In genomic region chr20:45412653-45413052, GRCh38 we compare ENCODE assay signal across 15 cellular contexts. TPM values are rescaled to one million over a fixed set of nuclear protein-coding genes. Genes with fewer than 3 reads are reported as not detected.
DNase-seq lines count a peak whose midpoint lies in the region; ATAC-seq and TF ChIP-seq lines count a peak whose summit lies in the region.
"Had no signal": no experiment of that assay in that cellular context is flagged by ENCODE, and none has a peak within 500 bp of the region (broad histone marks: within the 10 kb centered on the region; RNA-seq: fewer than 3 reads in every experiment).

No MANE protein-coding gene starts in this region.

- H3K27ac ChIP-seq in CD4-positive, alpha-beta memory T cell (ENCODE audit: low read depth, low read length): no peak overlapping the region
- H3K27ac ChIP-seq in caudate nucleus (ENCODE audit: low read depth, low read length): peak overlapping the region; percentile 2
- H3K27ac ChIP-seq: BLaER1, GM23248 had no signal

- H3K4me1 ChIP-seq in CD4-positive, alpha-beta memory T cell (ENCODE audit: insufficient read depth, low read length): peaks cover 22% of the 10 kb centered on the region

- H3K36me3 ChIP-seq in CD4-positive, alpha-beta memory T cell (ENCODE audit: insufficient read depth, low read length): no peaks in the 10 kb centered on the region
- H3K36me3 ChIP-seq: BLaER1 had no signal

- TF ChIP-seq CTCF in neural crest cell (conservative IDR thresholded peaks at IDR 0.05): no peak

- H3K36me3 Mint-ChIP-seq in CD4-positive, alpha-beta memory T cell: peaks cover 3 to 24% of the 10 kb centered on the region in 2 donors
- H3K36me3 Mint-ChIP-seq in neural crest cell (ENCODE audit: low read depth) (peaks cover 7% of the 10 kb centered on the region), T-cell (peaks cover 8% of the 10 kb centered on the region)
- H3K36me3 Mint-ChIP-seq in natural killer cell treated with Interleukin-12 subunit alpha and Interleukin-12 subunit beta and Interleukin-15 and Interleukin-18, amount 100 ng/mL, for 72 hours: no peaks in the 10 kb centered on the region

- intact Hi-C loops in CD4-positive, alpha-beta memory T cell (cut with micrococcal nuclease): no loop called here

- no peak for DNase-seq in CD4-positive, alpha-beta memory T cell
- DNase-seq in caudate nucleus (lab: John Stamatoyannopoulos, UW): no peak
- no peak for DNase-seq in neural crest cell (ENCODE audit: low read depth, low spot score)
- DNase-seq in natural killer cell treated with Interleukin-12 subunit alpha and Interleukin-12 subunit beta and Interleukin-15 and Interleukin-18, amount 100 ng/mL, for 72 hours (ENCODE audit: low spot score): no peak
- DNase-seq in T-cell: no peak
- no peak for DNase-seq in AG20443 (ENCODE audit: low spot score)
- DNase-seq: DMS79, GM23248, IMR-90 had no signal

- H3K9me3 Mint-ChIP-seq in CD4-positive, alpha-beta memory T cell: no peaks in the 10 kb centered on the region
- no peaks in the 10 kb centered on the region for H3K9me3 Mint-ChIP-seq in neural crest cell
- H3K9me3 Mint-ChIP-seq in natural killer cell treated with Interleukin-12 subunit alpha and Interleukin-12 subunit beta and Interleukin-15 and Interleukin-18, amount 100 ng/mL, for 72 hours: no peaks in the 10 kb centered on the region
- H3K9me3 Mint-ChIP-seq in T-cell: no peaks in the 10 kb centered on the region

- H3K4me3 ChIP-seq in CD4-positive, alpha-beta memory T cell (ENCODE audit: low read length in 2 of 2): no peak overlapping the region
- H3K4me3 ChIP-seq: BLaER1, GM12878, GM23248 had no signal

- CTCF ChIA-PET in CD4-positive, alpha-beta memory T cell (lab: Charles Lee; ENCODE audit: partially characterized antibody): interaction anchor here (0.9 to 3.9 kb wide), 5 partner anchors 10 to 49 kb away, joined by 3 to 18 read pairs (median 11); partner anchors contain the start of gene SYS1
- CTCF ChIA-PET in T-cell (lab: Charles Lee): interaction anchor here (1.0 to 1.1 kb wide), 2 partner anchors 39 to 358 kb away, joined by 3 to 5 read pairs; no protein-coding TSS in a partner anchor

- H3K9me3 ChIP-seq in CD4-positive, alpha-beta memory T cell (ENCODE audit: control insufficient read depth in 1 of 2, low read length in 2 of 2): no peaks in the 10 kb centered on the region
- H3K9me3 ChIP-seq: BLaER1 had no signal

- peak overlapping the region in 4 of 7 donors; percentile 15 to 79 (median 60) for H3K27ac Mint-ChIP-seq in CD4-positive, alpha-beta memory T cell
- peak overlapping the region; percentile 67 for H3K27ac Mint-ChIP-seq in neural crest cell (ENCODE audit: unreplicated experiment)
- H3K27ac Mint-ChIP-seq in natural killer cell treated with Interleukin-12 subunit alpha and Interleukin-12 subunit beta and Interleukin-15 and Interleukin-18, amount 100 ng/mL, for 72 hours: no peak overlapping the region
- no peak overlapping the region for H3K27ac Mint-ChIP-seq in T-cell

- peak overlapping the region in 1 of 8 donors; percentile 12 for H3K4me3 Mint-ChIP-seq in CD4-positive, alpha-beta memory T cell
- H3K4me3 Mint-ChIP-seq in neural crest cell (peak overlapping the region; percentile 12), T-cell (no peak overlapping the region)
- no peak overlapping the region for H3K4me3 Mint-ChIP-seq in natural killer cell treated with Interleukin-12 subunit alpha and Interleukin-12 subunit beta and Interleukin-15 and Interleukin-18, amount 100 ng/mL, for 72 hours

- peaks cover 15 to 40% (median 25%) of the 10 kb centered on the region in 4 donors for H3K4me1 Mint-ChIP-seq in CD4-positive, alpha-beta memory T cell
- peaks cover 22% of the 10 kb centered on the region for H3K4me1 Mint-ChIP-seq in neural crest cell
- peaks cover 20 to 23% of the 10 kb centered on the region in 2 donors for H3K4me1 Mint-ChIP-seq in natural killer cell treated with Interleukin-12 subunit alpha and Interleukin-12 subunit beta and Interleukin-15 and Interleukin-18, amount 100 ng/mL, for 72 hours (ENCODE audit: low read depth in 2 of 2)
- H3K4me1 Mint-ChIP-seq in T-cell: peaks cover 34 to 37% (median 35%) of the 10 kb centered on the region in 3 donors

- POLR2A ChIA-PET in CD4-positive, alpha-beta memory T cell (lab: Charles Lee; ENCODE audit: partially characterized antibody): interaction anchor here (1.2 to 3.8 kb wide), 3 partner anchors 8 to 49 kb away, joined by 4 to 15 read pairs (median 10); partner anchors contain the start of gene SYS1
- POLR2A ChIA-PET in T-cell (lab: Charles Lee): interaction anchor here (0.6 to 1.5 kb wide), 2 partner anchors 8 to 40 kb away, joined by 5 read pairs; no protein-coding TSS in a partner anchor

- H3K27me3 ChIP-seq in CD4-positive, alpha-beta memory T cell (ENCODE audit: insufficient read depth, low read length): no peaks in the 10 kb centered on the region

- ATAC-seq in natural killer cell treated with Interleukin-12 subunit alpha and Interleukin-12 subunit beta and Interleukin-15 and Interleukin-18, amount 100 ng/mL, for 72 hours: no peak
- ATAC-seq in GM18502 (IDR thresholded peaks at IDR 0.05; ENCODE audit: poor library complexity, unreplicated experiment): no peak
- ATAC-seq in T-cell (replicated peaks in 1 of 4): no peak
- ATAC-seq: GM12878, HCT116 had no signal

- H3K27me3 Mint-ChIP-seq in CD4-positive, alpha-beta memory T cell: no peaks in the 10 kb centered on the region
- H3K27me3 Mint-ChIP-seq in neural crest cell (ENCODE audit: low read depth) (peaks cover 4% of the 10 kb centered on the region), T-cell (no peaks in the 10 kb centered on the region)
- no peaks in the 10 kb centered on the region for H3K27me3 Mint-ChIP-seq in natural killer cell treated with Interleukin-12 subunit alpha and Interleukin-12 subunit beta and Interleukin-15 and Interleukin-18, amount 100 ng/mL, for 72 hours

RNA-seq across cellular contexts. Expression of gene PIGT, which starts 3.3 kb away (rescaled TPM):
- 10 to 100 TPM; 81.9 to 84.5 TPM for total RNA-seq in CD4-positive, alpha-beta memory T cell
- 10 to 100 TPM; 85.6 to 92.2 TPM for polyA plus RNA-seq in CD4-positive, alpha-beta memory T cell
- total RNA-seq in neural crest cell (64.8 and 67.4 TPM in 2 replicates), T-cell (100 to 1,000 TPM in 2 of 5 donors, 10 to 100 TPM in 3; 76.6 to 140 (median 79.4) TPM)
- 10 to 100 TPM; 73.0 to 86.6 TPM for total RNA-seq in natural killer cell treated with Interleukin-12 subunit alpha and Interleukin-12 subunit beta and Interleukin-15 and Interleukin-18, amount 100 ng/mL, for 72 hours

RNA-seq across cellular contexts. Expression of gene DBNDD2, which starts 4.6 kb away (rescaled TPM):
- total RNA-seq in CD4-positive, alpha-beta memory T cell: 10 to 100 TPM; 17.8 to 18.4 TPM
- 10 to 100 TPM; 12.9 to 15.4 TPM for polyA plus RNA-seq in CD4-positive, alpha-beta memory T cell
- total RNA-seq in neural crest cell (18.1 and 18.2 TPM in 2 replicates), T-cell (10 to 100 TPM; 10.1 to 16.8 (median 14.8) TPM)
- total RNA-seq in natural killer cell treated with Interleukin-12 subunit alpha and Interleukin-12 subunit beta and Interleukin-15 and Interleukin-18, amount 100 ng/mL, for 72 hours: 1 to 10 TPM; 6.1 to 6.4 TPM

RNA-seq across cellular contexts. Expression of gene TP53TG5, which starts 34.5 kb away (rescaled TPM):
- under 1 TPM in 1 of 2 experiments, not detected in 1; 0.36 TPM for total RNA-seq in CD4-positive, alpha-beta memory T cell
- under 1 TPM; 0.11 to 0.24 TPM for polyA plus RNA-seq in CD4-positive, alpha-beta memory T cell
- total RNA-seq in neural crest cell: not detected in 2 replicates
- total RNA-seq in natural killer cell treated with Interleukin-12 subunit alpha and Interleukin-12 subunit beta and Interleukin-15 and Interleukin-18, amount 100 ng/mL, for 72 hours: not detected
- total RNA-seq in T-cell: under 1 TPM in 3 of 5 donors, not detected in 2; 0.10 to 0.23 (median 0.16) TPM
- total RNA-seq: G401, GM12878, GM23248, IMR-90 had no signal
- polyA plus RNA-seq: AG04450, IMR-90 had no signal

RNA-seq across cellular contexts. Expression of gene SYS1, which starts 49.7 kb away (rescaled TPM):
- 10 to 100 TPM; 56.4 to 56.6 TPM for total RNA-seq in CD4-positive, alpha-beta memory T cell
- polyA plus RNA-seq in CD4-positive, alpha-beta memory T cell: 10 to 100 TPM; 24.7 to 30.2 TPM
- total RNA-seq in neural crest cell (24.6 and 25.7 TPM in 2 replicates), T-cell (10 to 100 TPM; 53.1 to 86.9 (median 58.2) TPM)
- total RNA-seq in natural killer cell treated with Interleukin-12 subunit alpha and Interleukin-12 subunit beta and Interleukin-15 and Interleukin-18, amount 100 ng/mL, for 72 hours: 10 to 100 TPM; 23.3 to 31.4 TPM

RNA-seq across cellular contexts. Expression of gene WFDC2, which starts 56.9 kb away (rescaled TPM):
- 1 to 10 TPM in 1 of 2 experiments, under 1 TPM in 1; 0.73 to 1.6 TPM for total RNA-seq in CD4-positive, alpha-beta memory T cell
- not detected for polyA plus RNA-seq in CD4-positive, alpha-beta memory T cell
- total RNA-seq in neural crest cell (7.4 and 8.7 TPM in 2 replicates), T-cell (1 to 10 TPM in 1 of 5 donors, under 1 TPM in 1, not detected in 3; 0.56 to 1.7 TPM)
- total RNA-seq in natural killer cell treated with Interleukin-12 subunit alpha and Interleukin-12 subunit beta and Interleukin-15 and Interleukin-18, amount 100 ng/mL, for 72 hours: not detected
- total RNA-seq: G401, GM12878, GM23248, IMR-90 had no signal
- polyA plus RNA-seq: AG04450, GM23248, IMR-90 had no signal

Comparison
In these comparisons a context has a peak if more than half of its experiments do, and no peak if none do; other contexts are left out.
1. H3K27ac Mint-ChIP-seq: peak in CD4-positive, alpha-beta memory T cell (4 of 7) and neural crest cell (single experiment); none in natural killer cell treated with Interleukin-12 subunit alpha and Interleukin-12 subunit beta and Interleukin-15 and Interleukin-18, amount 100 ng/mL, for 72 hours (0 of 2) and T-cell (0 of 2).